24 cellular contexts compared by ENCODE assay signal in the genomic region with DNA sequence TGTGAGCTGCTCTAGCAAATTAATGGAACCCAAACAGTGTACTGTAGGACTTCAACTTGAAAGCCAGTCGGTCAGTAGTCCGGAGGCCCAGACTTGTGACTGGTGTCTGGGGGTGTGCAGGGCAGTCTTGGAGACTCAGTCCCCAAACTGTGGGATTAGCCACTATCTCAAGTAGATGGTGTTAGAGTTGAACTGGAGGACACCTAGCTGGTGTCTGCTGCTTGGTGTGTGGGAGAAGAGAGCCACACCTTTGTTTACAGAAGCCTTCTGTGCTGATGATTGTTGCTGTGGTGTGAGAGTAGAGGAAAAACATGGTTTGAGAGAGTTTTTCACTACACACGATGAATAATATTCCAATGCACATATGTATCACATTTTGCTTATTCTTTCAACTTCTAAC. TPM values are rescaled to one million over a fixed set of nuclear protein-coding genes. Genes with fewer than 3 reads are reported as not detected.
A peak's percentile ranks its signal among the peaks of the same experiment; 100 is the strongest.
DNase-seq lines count a peak whose midpoint lies in the region; ATAC-seq, FAIRE-seq and TF ChIP-seq lines count a peak whose summit lies in the region.
"Had no signal": no experiment of that assay in that cellular context is flagged by ENCODE, and none has a peak within 500 bp of the region (broad histone marks: within the 10 kb centered on the region; RNA-seq: fewer than 3 reads in every experiment).

No MANE protein-coding gene starts in this region.

- H3K36me3 Mint-ChIP-seq in nephron progenitor cell (ENCODE audit: low read depth): peaks cover 64% of the 10 kb centered on the region

- H3K4me3 Mint-ChIP-seq in nephron progenitor cell: no peak overlapping the region
- H3K4me3 Mint-ChIP-seq: activated naive CD8-positive, alpha-beta T cell; memory B cell; naive thymus-derived CD8-positive, alpha-beta T cell had no signal

- H3K4me1 ChIP-seq in GM23248 (ENCODE audit: insufficient read depth): peaks cover 39% of the 10 kb centered on the region
- H3K4me1 ChIP-seq in K562 (replicated peaks in 1 of 2; ENCODE audit: control insufficient read depth in 2 of 2, insufficient read depth in 2 of 2, low read length in 2 of 2): peaks cover 3 to 10% of the 10 kb centered on the region in 2 experiments; a peak in 3 of 5 replicates
- H3K4me1 ChIP-seq: tibial nerve had no signal

- H3K9ac ChIP-seq in GM23248: no peak overlapping the region
- H3K9ac ChIP-seq in K562 (ENCODE audit: insufficient read depth in 1 of 2, low read depth in 2 of 2, low read length in 2 of 2): 0 out of 4 replicates have a peak overlapping the region, but pooled peaks of 1 of the 2 experiments have one; percentile 5

- POLR2A ChIA-PET in K562 (lab: Yijun Ruan, JAX): interaction anchor here (0.8 kb wide), 1 partner anchor 153 kb away, joined by 3 read pairs; no protein-coding TSS in a partner anchor

- H3K9me3 ChIP-seq in GM23248 (ENCODE audit: low read depth) (no peaks in the 10 kb centered on the region), K562 (replicated peaks; ENCODE audit: control insufficient read depth, insufficient read depth, low read depth, low read length) (no peaks in the 10 kb centered on the region), WERI-Rb-1 (ENCODE audit: severe bottlenecking) (no peaks in the 10 kb centered on the region)
- H3K9me3 ChIP-seq: stomach, tibial nerve had no signal

- H2AFZ ChIP-seq in GM23248 (no peak overlapping the region), K562 (ENCODE audit: low read depth, low read length) (no peak overlapping the region)

- H3K4me1 Mint-ChIP-seq in nephron progenitor cell: peaks cover 10% of the 10 kb centered on the region
- H3K4me1 Mint-ChIP-seq: memory B cell had no signal

- WGBS in GM23248 (ENCODE audit: low coverage in 1 of 2, low lambda C conversion rate in 2 of 2, missing lambda C conversion rate in 2 of 2), 2 experiments: 76 to 82% methylated on average over 3 of the region's 3 CpGs
- WGBS in K562 (ENCODE audit: insufficient coverage, low coverage, missing lambda C conversion rate): 18% methylated on average over 3 of the region's 3 CpGs

- H3K36me3 ChIP-seq in GM23248 (ENCODE audit: low read depth) (peaks cover 8% of the 10 kb centered on the region), K562 (ENCODE audit: control insufficient read depth, insufficient read depth, low read length) (peaks cover 52% of the 10 kb centered on the region), WERI-Rb-1 (peaks cover 10% of the 10 kb centered on the region)

- peak; percentile 29; the same call in 1 of the 2 replicates for TF ChIP-seq EP300 in K562 (IDR thresholded peaks at IDR 0.05; ENCODE audit: low read length)

- H3F3A ChIP-seq in GM23248 (ENCODE audit: insufficient read depth): peaks cover 50% of the 10 kb centered on the region

- intact Hi-C loops in K562 (cut with micrococcal nuclease): no loop called here

- peak overlapping the region; percentile 78 for H3K27ac ChIP-seq in GM23248
- H3K27ac ChIP-seq in K562 (ENCODE audit: extremely low read depth, low read depth, low read length): peak overlapping the region; percentile 38
- no peak overlapping the region for H3K27ac ChIP-seq in WERI-Rb-1
- H3K27ac ChIP-seq in caudate nucleus (ENCODE audit: low read depth, low read length): no peak overlapping the region
- H3K27ac ChIP-seq: stomach, tibial nerve had no signal

- in situ Hi-C loops in GM23248 (cut with MboI): no loop called here
- in situ Hi-C loops in K562 (cut with MboI): no loop called here

- H3K4me3 ChIP-seq in GM23248 (no peak overlapping the region), K562 (no peak overlapping the region), WERI-Rb-1 (ENCODE audit: low read depth, low read length) (no peak overlapping the region)
- H3K4me3 ChIP-seq: stomach, tibial nerve had no signal

- H3K79me2 ChIP-seq in GM23248 (ENCODE audit: insufficient read depth) (peaks cover 13% of the 10 kb centered on the region; the same call in 1 of the 2 replicates), K562 (ENCODE audit: control insufficient read depth, insufficient read depth, low read length) (no peaks in the 10 kb centered on the region)

- no peak for TF ChIP-seq POLR2A in K562 (conservative IDR thresholded peaks at IDR 0.05)

- no peaks in the 10 kb centered on the region for H3K9me2 ChIP-seq in GM23248 (ENCODE audit: insufficient read depth)

- BruUV-seq in K562 (replicated peaks; lab: Mats Ljungman, UMichigan): no TSS peak

- FAIRE-seq in HTR-8/SVneo (lab: Jason Lieb, UNC) (peak; percentile 20), K562 (lab: Jason Lieb, UNC) (peak; percentile 75)
- FAIRE-seq: colon, GM19239 had no signal

- H3K27me3 Mint-ChIP-seq in nephron progenitor cell (ENCODE audit: low read depth, poor library complexity): no peaks in the 10 kb centered on the region
- H3K27me3 Mint-ChIP-seq: activated naive CD8-positive, alpha-beta T cell; memory B cell; naive thymus-derived CD8-positive, alpha-beta T cell had no signal

- H3K27me3 ChIP-seq in GM23248 (replicated peaks; ENCODE audit: insufficient read depth) (no peaks in the 10 kb centered on the region), K562 (ENCODE audit: control insufficient read depth in 2 of 2, insufficient read depth in 2 of 2, low read length in 2 of 2) (no peaks in the 10 kb centered on the region), WERI-Rb-1 (ENCODE audit: insufficient read depth, low read depth, severe bottlenecking) (no peaks in the 10 kb centered on the region)
- H3K27me3 ChIP-seq: stomach, tibial nerve had no signal

- H3K9me3 Mint-ChIP-seq in nephron progenitor cell: no peaks in the 10 kb centered on the region
- H3K9me3 Mint-ChIP-seq: memory B cell; naive thymus-derived CD8-positive, alpha-beta T cell had no signal

- H4K20me1 ChIP-seq in GM23248 (ENCODE audit: insufficient read depth): no peaks in the 10 kb centered on the region
- H4K20me1 ChIP-seq in K562 (replicated peaks; ENCODE audit: control insufficient read depth, insufficient read depth, low read length): no peaks in the 10 kb centered on the region

- H3K9me1 ChIP-seq in K562 (ENCODE audit: control insufficient read depth, insufficient read depth, low read length): no peaks in the 10 kb centered on the region

- CTCF ChIA-PET in K562 (lab: Yijun Ruan, JAX; ENCODE audit: low intra/inter-chr PET ratio): no interaction called here

- no peak for TF ChIP-seq RAD21 in K562 (CRISPR knock-in tag; conservative IDR thresholded peaks at IDR 0.05 in 1 of 2, IDR thresholded peaks at IDR 0.05 in 1 of 2)

- ATAC-seq in K562: peak; percentile 93
- ATAC-seq: naive thymus-derived CD8-positive, alpha-beta T cell; SK-N-SH treated with all-trans-retinoic acid at 6 μM for 48 hours had no signal

- peak overlapping the region; percentile 50 for H3K27ac Mint-ChIP-seq in nephron progenitor cell
- H3K27ac Mint-ChIP-seq: memory B cell had no signal

- TF ChIP-seq CTCF in K562 (IDR thresholded peaks at IDR 0.05 in 2 of 3, conservative IDR thresholded peaks at IDR 0.05 in 1 of 3; ENCODE audit: insufficient read depth in 2 of 3, low read depth in 1 of 3, low read length in 3 of 3) (no peak), nephron progenitor cell (IDR thresholded peaks at IDR 0.05) (no peak), WERI-Rb-1 (IDR thresholded peaks at IDR 0.05; ENCODE audit: low read depth, low read length) (no peak)

- no peak overlapping the region for H3K4me2 ChIP-seq in GM23248 (ENCODE audit: unreplicated experiment)
- H3K4me2 ChIP-seq in K562 (ENCODE audit: insufficient read depth, low read length): peak overlapping the region; percentile 43; the same call in 1 of the 2 replicates

- peak; percentile 11 for DNase-seq in GM23248
- no peak for DNase-seq in HTR-8/SVneo (ENCODE audit: insufficient read length, low spot score)
- peak; percentile 29 to 62 (median 46) for DNase-seq in K562 (ENCODE audit: extremely low read depth in 1 of 4, low spot score in 3 of 4)
- no peak for DNase-seq in nephron progenitor cell
- no peak for DNase-seq in WERI-Rb-1
- DNase-seq in caudate nucleus (lab: John Stamatoyannopoulos, UW): no peak
- DNase-seq in NCI-H1105 (lab: John Stamatoyannopoulos, UW): no peak
- DNase-seq: AML-193; COR-L47; effector memory CD4-positive, alpha-beta T cell; kidney glomerular epithelial cell; naive thymus-derived CD8-positive, alpha-beta T cell; NCI-H524; RPMI8226; stimulated activated CD4-positive, alpha-beta T cell treated with anti-CD3 and anti-CD28 coated beads, Interleukin-12 subunit alpha, Interleukin-12 subunit beta, amount 100 ng/mL, for 4 hours; stimulated activated CD4-positive, alpha-beta T cell treated with anti-CD3 and anti-CD28 coated beads, Interleukin-4, amount 100 ng/mL, for 4 hours; stomach; T1000 had no signal

TF ChIP-seq in K562, 482 proteins besides CTCF, POLR2A, EP300 and RAD21 (continues in another document):
- TF ChIP-seq KLF1 (tag; IDR thresholded peaks at IDR 0.05) (peak; percentile 77), FOXK2 (conservative IDR thresholded peaks at IDR 0.05 in 1 of 2, IDR thresholded peaks at IDR 0.05 in 1 of 2; ENCODE audit: low read depth in 2 of 2) (peak; percentile 42 to 71; a peak in 2 of 4 replicates), ARID1B (IDR thresholded peaks at IDR 0.05) (peak; percentile 52), TAL1 (IDR thresholded peaks at IDR 0.05) (peak; percentile 48; the same call in 1 of the 2 replicates)

RNA-seq across cellular contexts. Expression of gene CUL2, which starts 47.4 kb away (rescaled TPM):
- total RNA-seq in GM23248 (2014; rRNA removed; shearing (Covaris generic)): 29.7 and 35.3 TPM in 2 replicates
- polyA plus RNA-seq in GM23248 (2016; fragmentation: Nextera tagmentation; extraction: Ambion mirVana) (50.5 and 52.1 TPM in 2 replicates), K562 (2011; rRNA removed) (29.7 and 41.5 TPM in 2 replicates), K562 (2014; fragmentation: Illumina TruSeq; extraction: Trizol) (38.6 and 46.3 TPM in 2 replicates), K562 (2014; fragmentation: Nextera tagmentation; extraction: Ambion mirVana) (10 to 100 TPM; 18.1 to 21.1 TPM), K562 (2014; rRNA removed) (28.4 and 29.7 TPM in 2 replicates)
- total RNA-seq in K562 (2011; cell fraction: chromatin; rRNA removed; ENCODE audit: low replicate concordance): 15.5 and 34.5 TPM in 2 replicates
- 7.5 and 7.8 TPM in 2 replicates for total RNA-seq in K562 (2011; cell fraction: nucleolus; rRNA removed)
- total RNA-seq in K562 (2011; cell fraction: nucleoplasm; rRNA removed): 16.2 and 33.1 TPM in 2 replicates
- total RNA-seq in K562 (2014; rRNA removed) (17.3 and 20.3 TPM in 2 replicates), K562 (2014; rRNA removed; fragmentation: Illumina TruSeq; extraction: Trizol) (45.2 and 49.8 TPM in 2 replicates), K562 (2015; rRNA removed; fragmentation: Illumina TruSeq; extraction: Trizol) (39.6 and 41.2 TPM in 2 replicates), K562 (2021) (41.6 and 44.7 TPM in 2 replicates)
- 7.1 and 12.1 TPM in 2 replicates for polyA plus RNA-seq in K562 (2011; cell fraction: cytosol; rRNA removed)
- 7.6 and 10.3 TPM in 2 replicates for polyA plus RNA-seq in K562 (2011; cell fraction: nucleus; rRNA removed)
- 25.1 and 27.1 TPM in 2 replicates for polyA plus RNA-seq in K562 (2012)
- 56.4 and 61.8 TPM in 2 replicates for polyA minus RNA-seq in K562 (2011; rRNA and poly(A)+ RNA removed)
- polyA minus RNA-seq in K562 (2011; cell fraction: cytosol; rRNA and poly(A)+ RNA removed): 18.2 and 24.1 TPM in 2 replicates
- 5.9 and 12.8 TPM in 2 replicates for polyA minus RNA-seq in K562 (2011; cell fraction: nucleus; rRNA and poly(A)+ RNA removed)

Comparison
In these comparisons a context has a peak if more than half of its experiments do, and no peak if none do; other contexts are left out.
1. DNase-seq: peak in GM23248 (single experiment) and K562 (4 of 4); none in HTR-8/SVneo (single experiment), nephron progenitor cell (single experiment), WERI-Rb-1 (single experiment), caudate nucleus (0 of 61) and NCI-H1105 (single experiment).
2. H3K27ac ChIP-seq: peak in GM23248 (single experiment) and K562 (single experiment); none in WERI-Rb-1 (single experiment) and caudate nucleus (single experiment).